17 cellular contexts compared by ENCODE assay signal in genomic region chr5:11905209-11905608, GRCh38. TPM values are rescaled to one million over a fixed set of nuclear protein-coding genes. Genes with fewer than 3 reads are reported as not detected.
DNase-seq lines count a peak whose midpoint lies in the region; ATAC-seq and TF ChIP-seq lines count a peak whose summit lies in the region.
"Had no signal": no experiment of that assay in that cellular context is flagged by ENCODE, and none has a peak within 500 bp of the region (broad histone marks: within the 10 kb centered on the region; RNA-seq: fewer than 3 reads in every experiment).

No MANE protein-coding gene starts in this region.

- peaks cover 12% of the 10 kb centered on the region for H3K27me3 Mint-ChIP-seq in Caco-2 (ENCODE audit: insufficient read depth, unreplicated experiment)
- peaks cover 60% of the 10 kb centered on the region for H3K27me3 Mint-ChIP-seq in mesothelial cell of epicardium (ENCODE audit: low read depth)

- no TSS peak for BruUV-seq in Caco-2 (replicated peaks; lab: Mats Ljungman, UMichigan)

- H3K27ac Mint-ChIP-seq in Caco-2 (ENCODE audit: unreplicated experiment): no peak overlapping the region
- no peak overlapping the region for H3K27ac Mint-ChIP-seq in mesothelial cell of epicardium
- H3K27ac Mint-ChIP-seq: activated CD8-positive, alpha-beta T cell treated with anti-CD3 and anti-CD28 coated beads for 36 hours; activated T-helper 2 cell treated with anti-CD3 and anti-CD28 coated beads, Interferon-gamma antibody, Interleukin-2, Interleukin-4, amounts not matched to agents 10 μg/mL and 5 μg/mL and 100 μg/mL, durations not matched to agents 14 hours and 24 hours and 36 hours had no signal

- no peak overlapping the region for H3K9ac ChIP-seq in HUES6 (ENCODE audit: low read length)

- intact Hi-C loops in Caco-2 (cut with micrococcal nuclease; ENCODE audit: unreplicated experiment) (no loop called here), body of pancreas (cut with DNase I) (no loop called here)

- CTCF ChIA-PET in Caco-2 (lab: Charles Lee): interaction anchor here (0.6 kb wide), 1 partner anchor 1526 kb away, joined by 3 read pairs; no protein-coding TSS in a partner anchor

- H3K4me3 Mint-ChIP-seq in Caco-2 (ENCODE audit: unreplicated experiment) (peak overlapping the region; percentile 33), mesothelial cell of epicardium (peak overlapping the region; percentile 56)
- H3K4me3 Mint-ChIP-seq: activated CD8-positive, alpha-beta T cell treated with anti-CD3 and anti-CD28 coated beads for 36 hours had no signal

- H3K4me1 Mint-ChIP-seq in Caco-2 (ENCODE audit: low read depth, unreplicated experiment): no peaks in the 10 kb centered on the region
- peaks cover 7% of the 10 kb centered on the region for H3K4me1 Mint-ChIP-seq in mesothelial cell of epicardium

- H3K27ac ChIP-seq in HUES6 (ENCODE audit: low read depth, low read length): no peak overlapping the region
- peak overlapping the region in 1 of 4 donors; percentile 13 for H3K27ac ChIP-seq in body of pancreas
- H3K27ac ChIP-seq: neutrophil, transverse colon had no signal

- ATAC-seq in body of pancreas (no peak), GM18498 (IDR thresholded peaks at IDR 0.05; ENCODE audit: unreplicated experiment) (no peak)
- ATAC-seq: activated CD8-positive, alpha-beta T cell treated with anti-CD3 and anti-CD28 coated beads for 36 hours had no signal

- TF ChIP-seq POLR2A in body of pancreas (IDR thresholded peaks at IDR 0.05): no peak

- H3K27me3 ChIP-seq in Caco-2 (replicated peaks; ENCODE audit: control insufficient read depth, insufficient read depth, low read length) (no peaks in the 10 kb centered on the region; the same call in 1 of the 2 replicates), HUES6 (ENCODE audit: control insufficient read depth, insufficient read depth, low read length) (peaks cover 56% of the 10 kb centered on the region), body of pancreas (no peaks in the 10 kb centered on the region)

- H3K36me3 Mint-ChIP-seq in Caco-2 (ENCODE audit: insufficient read depth, unreplicated experiment): no peaks in the 10 kb centered on the region
- H3K36me3 Mint-ChIP-seq in mesothelial cell of epicardium: no peaks in the 10 kb centered on the region

- H3K4me3 ChIP-seq in Caco-2 (ENCODE audit: low read depth, low read length) (no peak overlapping the region), HUES6 (ENCODE audit: low read depth, low read length) (peak overlapping the region; percentile 56), body of pancreas (no peak overlapping the region)
- H3K4me3 ChIP-seq: lung had no signal

- no peaks in the 10 kb centered on the region; the same call in 1 of the 2 replicates for H3K9me3 ChIP-seq in Caco-2
- no peaks in the 10 kb centered on the region for H3K9me3 ChIP-seq in HUES6 (ENCODE audit: control insufficient read depth, insufficient read depth, low read depth, low read length)
- no peaks in the 10 kb centered on the region for H3K9me3 ChIP-seq in body of pancreas
- H3K9me3 ChIP-seq: neutrophil, transverse colon had no signal

- no peak for DNase-seq in Caco-2
- DNase-seq in body of pancreas: peak; percentile 7 to 38 (median 28)
- DNase-seq in mesothelial cell of epicardium (ENCODE audit: low spot score in 2 of 2, unreplicated experiment in 2 of 2): no peak
- no peak for DNase-seq in SKM-1 (lab: John Stamatoyannopoulos, UW; ENCODE audit: unreplicated experiment)
- DNase-seq in dermis blood vessel endothelial cell: no peak
- DNase-seq in cerebellar nuclear complex (lab: John Stamatoyannopoulos, UW): no peak
- DNase-seq: activated CD8-positive, alpha-beta T cell treated with anti-CD3 and anti-CD28 coated beads for 36 hours; COR-L47; NCI-H2171; stimulated activated CD4-positive, alpha-beta T cell treated with anti-CD3 and anti-CD28 coated beads, Interleukin-2, amount 100 ng/mL, for 48 hours; stimulated activated CD8-positive, alpha-beta memory T cell treated with anti-CD3 and anti-CD28 coated beads, Interleukin-4, amount 100 ng/mL, for 48 hours; transverse colon had no signal

- H3K36me3 ChIP-seq in Caco-2 (ENCODE audit: control insufficient read depth, insufficient read depth, low read length): no peaks in the 10 kb centered on the region
- no peaks in the 10 kb centered on the region for H3K36me3 ChIP-seq in HUES6 (ENCODE audit: control insufficient read depth, insufficient read depth, low read length)
- H3K36me3 ChIP-seq in body of pancreas (replicated peaks in 1 of 2; ENCODE audit: insufficient read depth in 1 of 2, low read depth in 2 of 2): no peaks in the 10 kb centered on the region
- H3K36me3 ChIP-seq: neutrophil, transverse colon had no signal

- no peak for TF ChIP-seq CTCF in Caco-2 (IDR thresholded peaks at IDR 0.05; ENCODE audit: insufficient read depth in 1 of 2, low read depth in 1 of 2, low read length in 1 of 2, severe bottlenecking in 1 of 2, unreplicated experiment in 1 of 2)
- no peak for TF ChIP-seq CTCF in body of pancreas (IDR thresholded peaks at IDR 0.05)
- no peak for TF ChIP-seq CTCF in mesothelial cell of epicardium (IDR thresholded peaks at IDR 0.05; ENCODE audit: unreplicated experiment)

- WGBS in body of pancreas, 2 donors: 26 to 35% methylated on average over 8 to 12 of the region's 12 CpGs

- H3K9me3 Mint-ChIP-seq in Caco-2 (ENCODE audit: unreplicated experiment) (no peaks in the 10 kb centered on the region), mesothelial cell of epicardium (no peaks in the 10 kb centered on the region)
- H3K9me3 Mint-ChIP-seq: activated T-helper 2 cell treated with anti-CD3 and anti-CD28 coated beads, Interferon-gamma antibody, Interleukin-2, Interleukin-4, amounts not matched to agents 10 μg/mL and 5 μg/mL and 100 μg/mL, durations not matched to agents 14 hours and 24 hours and 36 hours had no signal

- POLR2A ChIA-PET in Caco-2 (lab: Charles Lee): no interaction called here

- H3K4me1 ChIP-seq in Caco-2 (no peaks in the 10 kb centered on the region), HUES6 (ENCODE audit: control insufficient read depth, insufficient read depth, low read length) (peaks cover 9% of the 10 kb centered on the region), body of pancreas (peaks cover 18% of the 10 kb centered on the region)

RNA-seq across cellular contexts. Expression of gene CTNND2, which starts 1.0 kb away (rescaled TPM):
- total RNA-seq in Caco-2 (2022) (0.32 and 1.2 TPM in 2 replicates), body of pancreas (10 to 100 TPM; 21.0 to 82.4 TPM), mesothelial cell of epicardium (6.0 to 7.9 TPM (median 7.8 TPM) in 3 replicates), dermis blood vessel endothelial cell (not detected in 2 replicates)
- total RNA-seq: activated CD8-positive, alpha-beta T cell treated with anti-CD3 and anti-CD28 coated beads for 36 hours; activated T-helper 2 cell treated with anti-CD3 and anti-CD28 coated beads, Interferon-gamma antibody, Interleukin-2, Interleukin-4, amounts not matched to agents 10 μg/mL and 5 μg/mL and 100 μg/mL, durations not matched to agents 14 hours and 24 hours and 36 hours had no signal

Comparison
In these comparisons a context has a peak if more than half of its experiments do, and no peak if none do; other contexts are left out.
1. DNase-seq: peak in body of pancreas (4 of 4); none in Caco-2 (0 of 2), mesothelial cell of epicardium (0 of 2), SKM-1 (single experiment), dermis blood vessel endothelial cell (single experiment) and cerebellar nuclear complex (0 of 2).